ENCODE assay signal across 8 cellular contexts in the genomic region with DNA sequence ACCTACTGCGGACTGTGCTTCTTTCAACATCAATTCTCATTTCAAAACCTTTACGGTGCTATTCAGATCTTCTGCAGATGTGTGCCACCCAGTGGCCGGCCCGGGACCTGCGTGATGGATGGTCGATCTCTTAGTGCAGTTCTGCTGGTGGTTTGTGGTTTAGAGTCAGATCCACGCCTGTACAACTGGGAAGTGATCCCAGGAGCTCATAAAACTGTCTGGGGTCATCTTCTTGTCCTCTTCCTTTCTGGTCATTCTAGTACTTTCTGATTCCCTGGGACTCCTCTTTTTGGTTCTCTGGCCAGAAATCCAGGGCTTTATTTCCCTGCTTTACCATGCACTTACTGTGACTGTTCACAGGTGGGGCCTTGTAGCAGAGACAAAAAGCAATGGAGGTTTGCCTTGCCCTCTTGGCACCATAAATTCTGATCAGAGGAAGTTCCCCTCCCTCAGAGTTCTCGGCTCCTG. TPM values are rescaled to one million over a fixed set of nuclear protein-coding genes. Genes with fewer than 3 reads are reported as not detected.
DNase-seq lines count a peak whose midpoint lies in the region; ATAC-seq and TF ChIP-seq lines count a peak whose summit lies in the region.

No MANE protein-coding gene starts in this region.

- DNase-seq in CMK (ENCODE audit: low read depth) (peak; percentile 66), NB4 (ENCODE audit: low read depth) (peak; percentile 98), SJSA1 (ENCODE audit: low read depth in 1 of 2, low spot score in 2 of 2) (peak; percentile 58 to 70), fibroblast of villous mesenchyme (ENCODE audit: low read depth) (peak; percentile 97), osteocyte (ENCODE audit: extremely low spot score, unreplicated experiment) (peak; percentile 91), thyroid gland (peak; percentile 90 to 91)
- peak; percentile 93 for DNase-seq in activated effector memory CD4-positive, alpha-beta T cell treated with anti-CD3 and anti-CD28 coated beads, Interleukin-2, amount 50 U/mL, for 16 hours

- ATAC-seq in GM21576 (IDR thresholded peaks at IDR 0.05; ENCODE audit: unreplicated experiment): peak; percentile 76

- H3K9me3 Mint-ChIP-seq in osteocyte (ENCODE audit: unreplicated experiment): no peaks in the 10 kb centered on the region

- no peaks in the 10 kb centered on the region for H3K36me3 Mint-ChIP-seq in osteocyte (ENCODE audit: unreplicated experiment)

- TF ChIP-seq POLR2A in NB4 (IDR thresholded peaks at IDR 0.05; ENCODE audit: extremely low read depth, insufficient read length) (no peak), thyroid gland (IDR thresholded peaks at IDR 0.05) (no peak)

- H3K36me3 ChIP-seq in SJSA1 (no peaks in the 10 kb centered on the region), thyroid gland (no peaks in the 10 kb centered on the region)

- intact Hi-C loops in thyroid gland (cut with DNase I): no loop called here

- H3K9me3 ChIP-seq in SJSA1 (replicated peaks) (no peaks in the 10 kb centered on the region), thyroid gland (no peaks in the 10 kb centered on the region)

- H3K4me3 ChIP-seq in NB4 (ENCODE audit: low read depth, low read length): peak overlapping the region; percentile 68
- H3K4me3 ChIP-seq in SJSA1: no peak overlapping the region
- H3K4me3 ChIP-seq in fibroblast of villous mesenchyme (ENCODE audit: low read depth, low read length): peak overlapping the region; percentile 5
- no peak overlapping the region for H3K4me3 ChIP-seq in thyroid gland (replicated peaks in 1 of 3)

- H3K4me1 ChIP-seq in SJSA1 (replicated peaks): no peaks in the 10 kb centered on the region
- H3K4me1 ChIP-seq in thyroid gland: no peaks in the 10 kb centered on the region

- H3K27me3 Mint-ChIP-seq in osteocyte (ENCODE audit: unreplicated experiment): peaks cover 22% of the 10 kb centered on the region

- H3K4me3 Mint-ChIP-seq in osteocyte (ENCODE audit: unreplicated experiment): no peak overlapping the region

- H3K27ac Mint-ChIP-seq in osteocyte (ENCODE audit: unreplicated experiment): no peak overlapping the region

- peaks cover 3% of the 10 kb centered on the region for H3K4me1 Mint-ChIP-seq in osteocyte (ENCODE audit: unreplicated experiment)

- TF ChIP-seq CTCF in NB4 (IDR thresholded peaks at IDR 0.05; ENCODE audit: low read depth, low read length) (peak; percentile 92), fibroblast of villous mesenchyme (IDR thresholded peaks at IDR 0.05; ENCODE audit: insufficient read depth, low read depth, low read length) (peak; percentile 93), osteocyte (IDR thresholded peaks at IDR 0.05) (peak; percentile 97), thyroid gland (IDR thresholded peaks at IDR 0.05) (peak; percentile 67 to 89 (median 86))

- 8 to 10% methylated on average over 8 of the region's 8 CpGs for WGBS in thyroid gland, 2 donors

- no peak overlapping the region for H3K27ac ChIP-seq in SJSA1
- no peak overlapping the region for H3K27ac ChIP-seq in thyroid gland

- no peaks in the 10 kb centered on the region for H3K27me3 ChIP-seq in SJSA1 (replicated peaks)
- H3K27me3 ChIP-seq in thyroid gland: no peaks in the 10 kb centered on the region

RNA-seq across cellular contexts. Expression of a gene that starts 15.8 kb away (rescaled TPM):
- total RNA-seq in SJSA1 (2014; rRNA removed; shearing (Covaris generic)): 10.1 and 17.6 TPM in 2 replicates
- total RNA-seq in fibroblast of villous mesenchyme (17.4 and 34.1 TPM in 2 replicates), osteocyte (13.3 and 16.1 TPM in 2 replicates), thyroid gland (10 to 100 TPM; 16.7 to 31.2 (median 21.8) TPM)

RNA-seq across cellular contexts. Expression of a gene that starts 16.4 kb away (rescaled TPM):
- 0.18 and 1.1 TPM in 2 replicates for total RNA-seq in SJSA1 (2014; rRNA removed; shearing (Covaris generic))
- total RNA-seq in fibroblast of villous mesenchyme: under 0.01 TPM in 2 replicates
- 0.24 and 0.56 TPM in 2 replicates for total RNA-seq in osteocyte
- under 1 TPM in 2 of 4 donors, not detected in 2; 0.15 to 0.38 TPM for total RNA-seq in thyroid gland

Comparison
In these comparisons a context has a peak if more than half of its experiments do, and no peak if none do; other contexts are left out.
1. H3K4me3 ChIP-seq: peak in NB4 (single experiment) and fibroblast of villous mesenchyme (single experiment); none in SJSA1 (single experiment) and thyroid gland (0 of 3).
2. Peak in every context shown above with its lines, with median percentiles within 50 percentile points of each other: DNase-seq and CTCF ChIP-seq.